18 cellular contexts compared by ENCODE assay signal in the genomic region with DNA sequence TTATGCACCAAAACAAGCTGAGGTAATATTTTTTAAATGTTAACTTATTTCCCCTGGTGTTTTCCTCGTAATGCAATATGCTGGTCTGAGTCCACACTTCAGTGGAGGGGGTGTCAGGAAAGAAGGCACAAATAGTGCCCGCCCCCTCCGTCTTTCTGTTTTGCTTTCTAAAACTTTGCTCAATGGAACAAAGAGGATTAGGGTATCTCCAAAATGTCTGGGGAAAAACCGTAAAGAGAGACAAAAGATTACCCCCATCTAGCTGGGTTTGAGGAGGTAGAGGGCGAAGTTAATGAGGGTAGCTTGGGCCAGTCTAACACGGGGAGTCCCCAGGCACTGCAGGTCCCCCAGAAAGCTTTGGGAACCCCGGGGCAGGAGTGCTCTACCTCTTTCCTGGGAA.
DNase-seq lines count a peak whose midpoint lies in the region; ATAC-seq and TF ChIP-seq lines count a peak whose summit lies in the region.
"Had no signal": no experiment of that assay in that cellular context is flagged by ENCODE, and none has a peak within 500 bp of the region (broad histone marks: within the 10 kb centered on the region; RNA-seq: fewer than 3 reads in every experiment).

No MANE protein-coding gene starts in this region.

- no peaks in the 10 kb centered on the region for H3K36me3 Mint-ChIP-seq in stimulated activated memory B cell treated with anti-CD40 and anti-IgM and Interleukin-4, amounts not matched to agents 10 μg/mL and 1 μg/mL and 100 μg/mL, for 72 hours
- H3K36me3 Mint-ChIP-seq: activated naive CD4-positive, alpha-beta T cell treated with anti-CD3 and anti-CD28 coated beads, Interleukin-2, amount 50 U/mL, for 24 hours; IgD-negative memory B cell had no signal

- H3K27ac Mint-ChIP-seq in stimulated activated memory B cell treated with anti-CD40 and anti-IgM and Interleukin-4, amounts not matched to agents 10 μg/mL and 1 μg/mL and 100 μg/mL, for 72 hours, result no peak overlapping the region
- H3K27ac Mint-ChIP-seq: activated CD8-positive, alpha-beta T cell treated with anti-CD3 and anti-CD28 coated beads, Interleukin-2, amount 10 ng/mL, durations not matched to agents 7 days and 5 days; activated naive CD4-positive, alpha-beta T cell treated with anti-CD3 and anti-CD28 coated beads, Interleukin-2, amount 50 U/mL, for 24 hours; IgD-negative memory B cell had no signal

- H3K4me3 Mint-ChIP-seq in stimulated activated memory B cell treated with anti-CD40 and anti-IgM and Interleukin-4, amounts not matched to agents 10 μg/mL and 1 μg/mL and 100 μg/mL, for 72 hours, result no peak overlapping the region
- H3K4me3 Mint-ChIP-seq: activated CD8-positive, alpha-beta T cell treated with anti-CD3 and anti-CD28 coated beads, Interleukin-2, amount 10 ng/mL, durations not matched to agents 7 days and 5 days; activated naive CD4-positive, alpha-beta T cell treated with anti-CD3 and anti-CD28 coated beads, Interleukin-2, amount 50 U/mL, for 24 hours had no signal

- peaks cover 3% of the 10 kb centered on the region for H3K27me3 Mint-ChIP-seq in stimulated activated memory B cell treated with anti-CD40 and anti-IgM and Interleukin-4, amounts not matched to agents 10 μg/mL and 1 μg/mL and 100 μg/mL, for 72 hours

- no peak for TF ChIP-seq CTCF in GM10266 (IDR thresholded peaks at IDR 0.05; ENCODE audit: control insufficient read depth, insufficient read depth, low read depth, missing control alignments)

- ATAC-seq in GM19023 (IDR thresholded peaks at IDR 0.05; ENCODE audit: unreplicated experiment) (peak; percentile 51), GM21825 (IDR thresholded peaks at IDR 0.05; ENCODE audit: unreplicated experiment) (peak; percentile 40), HG03378 (IDR thresholded peaks at IDR 0.05; ENCODE audit: unreplicated experiment) (peak; percentile 38)
- ATAC-seq in stimulated activated memory B cell treated with anti-CD40 and anti-IgM and Interleukin-4, amounts not matched to agents 10 μg/mL and 1 μg/mL and 100 μg/mL, for 72 hours, result no peak
- ATAC-seq: activated CD8-positive, alpha-beta T cell treated with anti-CD3 and anti-CD28 coated beads, Interleukin-2, amount 10 ng/mL, durations not matched to agents 7 days and 5 days had no signal

- peaks cover 1% of the 10 kb centered on the region for H3K9me3 Mint-ChIP-seq in stimulated activated memory B cell treated with anti-CD40 and anti-IgM and Interleukin-4, amounts not matched to agents 10 μg/mL and 1 μg/mL and 100 μg/mL, for 72 hours

- DNase-seq in GM10266 (ENCODE audit: extremely low spot score) (peak; percentile 26), Kasumi-1 (lab: John Stamatoyannopoulos, UW) (no peak), SHP77 (lab: John Stamatoyannopoulos, UW) (no peak), UCSD-AML1 (lab: John Stamatoyannopoulos, UW; ENCODE audit: unreplicated experiment) (no peak)
- DNase-seq: activated CD8-positive, alpha-beta T cell treated with anti-CD3 and anti-CD28 coated beads, Interleukin-2, amount 10 ng/mL, durations not matched to agents 7 days and 5 days; activated T-cell treated with anti-CD3 and anti-CD28 coated beads, Interleukin-2, amount 50 U/mL, for 48 hours; Calu3; left ventricle myocardium inferior; MM.1S; NCI-H1694; NCI-H82; T1000 had no signal

- no peaks in the 10 kb centered on the region for H3K4me1 Mint-ChIP-seq in stimulated activated memory B cell treated with anti-CD40 and anti-IgM and Interleukin-4, amounts not matched to agents 10 μg/mL and 1 μg/mL and 100 μg/mL, for 72 hours
- H3K4me1 Mint-ChIP-seq: IgD-negative memory B cell had no signal
